In genomic region chr16:90018297-90019200, GRCh38 we compare ENCODE assay signal across 1 cellular context.
TF ChIP-seq lines count a peak whose summit lies in the region.

No MANE protein-coding gene starts in this region.

TF ChIP-seq in K562, 482 proteins besides CTCF, POLR2A, EP300 and RAD21 (continued from another document):
- TF ChIP-seq E4F1 (CRISPR knock-in tag; IDR thresholded peaks at IDR 0.05; ENCODE audit: borderline replicate concordance) (no peak), PHF20 (IDR thresholded peaks at IDR 0.05; ENCODE audit: partially characterized antibody) (no peak), FOXA1 (IDR thresholded peaks at IDR 0.05; ENCODE audit: borderline replicate concordance) (no peak), RCOR1 (IDR thresholded peaks at IDR 0.05; ENCODE audit: borderline replicate concordance in 1 of 2, low read depth in 2 of 2, low read length in 2 of 2) (0 out of 4 replicates have a peak, but pooled peaks of 1 of the 2 experiments have one; percentile 3), CHD4 (IDR thresholded peaks at IDR 0.05; ENCODE audit: insufficient read depth, insufficient replicate concordance, low read depth, low read length, poor library complexity, severe bottlenecking) (no peak), ARID3A (IDR thresholded peaks at IDR 0.05; ENCODE audit: borderline replicate concordance, low read depth, low read length) (no peak), ATF3 (IDR thresholded peaks at IDR 0.05) (no peak), ATF3 (CRISPR knock-in tag; conservative IDR thresholded peaks at IDR 0.05) (no peak), ZKSCAN3 (CRISPR knock-in tag; IDR thresholded peaks at IDR 0.05) (no peak), FOSL1 (tag; conservative IDR thresholded peaks at IDR 0.05) (no peak), ZNF655 (CRISPR knock-in tag; IDR thresholded peaks at IDR 0.05) (no peak), ETS2 (tag; IDR thresholded peaks at IDR 0.05; ENCODE audit: borderline replicate concordance, poor library complexity, severe bottlenecking) (no peak), SETDB1 (IDR thresholded peaks at IDR 0.05; ENCODE audit: low read length) (no peak), ZKSCAN8 (CRISPR knock-in tag; IDR thresholded peaks at IDR 0.05) (no peak), TBP (optimal IDR thresholded peaks at IDR 0.05; ENCODE audit: low read depth, low read length) (no peak), SAFB2 (IDR thresholded peaks at IDR 0.05; ENCODE audit: borderline replicate concordance, low read depth, low read length, severe bottlenecking) (no peak), PHF8 (IDR thresholded peaks at IDR 0.05; ENCODE audit: borderline replicate concordance, low read length) (peak; percentile 25; the same call in 1 of the 2 replicates), HNRNPL (IDR thresholded peaks at IDR 0.05; ENCODE audit: low read depth, low read length) (peak; percentile 39; the same call in 1 of the 2 replicates), ZNF431 (CRISPR knock-in tag; IDR thresholded peaks at IDR 0.05) (no peak), HDAC3 (IDR thresholded peaks at IDR 0.05; ENCODE audit: borderline replicate concordance, partially characterized antibody) (no peak), ZNF146 (CRISPR knock-in tag; IDR thresholded peaks at IDR 0.05; ENCODE audit: unreplicated experiment) (no peak), ZNF274 (IDR thresholded peaks at IDR 0.05; ENCODE audit: borderline replicate concordance, low read depth, low read length) (no peak), ZNF263 (CRISPR knock-in tag; IDR thresholded peaks at IDR 0.05; ENCODE audit: borderline replicate concordance) (no peak), SP1 (CRISPR knock-in tag; IDR thresholded peaks at IDR 0.05) (0 out of 2 replicates have a peak, but pooled peaks have one; percentile 23), WHSC1 (IDR thresholded peaks at IDR 0.05; ENCODE audit: low read length) (no peak)
